Comparison of ENCODE assay signal across 1 cellular context in genomic region chr5:1312993-1313833, GRCh38.
TF ChIP-seq lines count a peak whose summit lies in the region.

No MANE protein-coding gene starts in this region.

TF ChIP-seq in GM12878, 131 proteins besides CTCF, POLR2A, EP300 and RAD21 (continues in another document):
- TF ChIP-seq ELK1 (IDR thresholded peaks at IDR 0.05; ENCODE audit: low read depth, low read length) (no peak), EZH2 (IDR thresholded peaks at IDR 0.05; ENCODE audit: borderline replicate concordance, control insufficient read depth, low read depth, low read length) (0 out of 2 replicates have a peak, but pooled peaks have one; percentile 51), ETV6 (conservative IDR thresholded peaks at IDR 0.05 in 1 of 2, IDR thresholded peaks at IDR 0.05 in 1 of 2; ENCODE audit: borderline replicate concordance in 1 of 2, low read depth in 1 of 2) (peak in 1 of 2 experiments; percentile 80; a peak in 2 of 4 replicates), ZBED1 (IDR thresholded peaks at IDR 0.05; ENCODE audit: borderline replicate concordance) (peak; percentile 58; the same call in 1 of the 2 replicates), ZBTB33 (IDR thresholded peaks at IDR 0.05) (no peak), IRF3 (IDR thresholded peaks at IDR 0.05) (no peak), SMC3 (IDR thresholded peaks at IDR 0.05; ENCODE audit: borderline replicate concordance, low read length) (no peak), NFYA (IDR thresholded peaks at IDR 0.05; ENCODE audit: borderline replicate concordance, low read depth, low read length) (no peak), BRCA1 (IDR thresholded peaks at IDR 0.05; ENCODE audit: low read depth, low read length) (no peak), IKZF1 (conservative IDR thresholded peaks at IDR 0.05) (peak; percentile 64), NRF1 (conservative IDR thresholded peaks at IDR 0.05; ENCODE audit: low read depth, low read length) (no peak), KAT2A (conservative IDR thresholded peaks at IDR 0.05; ENCODE audit: control insufficient read depth, low read depth, low read length) (no peak), CEBPZ (IDR thresholded peaks at IDR 0.05; ENCODE audit: low read depth, low read length) (no peak), SIN3A (IDR thresholded peaks at IDR 0.05; ENCODE audit: low read depth, low read length) (peak; percentile 64; the same call in 1 of the 2 replicates), MEF2B (IDR thresholded peaks at IDR 0.05; ENCODE audit: partially characterized antibody, poor library complexity, severe bottlenecking) (peak; percentile 81), HDAC2 (IDR thresholded peaks at IDR 0.05) (no peak), GATAD2B (conservative IDR thresholded peaks at IDR 0.05; ENCODE audit: low read depth) (no peak), NFXL1 (IDR thresholded peaks at IDR 0.05; ENCODE audit: borderline replicate concordance) (no peak), WRNIP1 (IDR thresholded peaks at IDR 0.05; ENCODE audit: borderline replicate concordance, low read depth, low read length) (no peak), BCLAF1 (IDR thresholded peaks at IDR 0.05) (no peak), ATF7 (IDR thresholded peaks at IDR 0.05; ENCODE audit: low read depth) (no peak), SIX5 (IDR thresholded peaks at IDR 0.05; ENCODE audit: low read depth, low read length, severe bottlenecking) (no peak), RELB (IDR thresholded peaks at IDR 0.05; ENCODE audit: low read depth) (no peak), PBX3 (IDR thresholded peaks at IDR 0.05; ENCODE audit: insufficient replicate concordance, low read depth, low read length) (no peak), PML (IDR thresholded peaks at IDR 0.05; ENCODE audit: low read length) (0 out of 2 replicates have a peak, but pooled peaks have one; percentile 53), PKNOX1 (IDR thresholded peaks at IDR 0.05) (no peak), BCL11A (IDR thresholded peaks at IDR 0.05; ENCODE audit: low read depth, low read length) (peak; percentile 63; the same call in 1 of the 2 replicates), ATF3 (IDR thresholded peaks at IDR 0.05; ENCODE audit: borderline replicate concordance, extremely low read depth, low read depth, low read length) (no peak), NBN (IDR thresholded peaks at IDR 0.05) (no peak), RELA (IDR thresholded peaks at IDR 0.05; ENCODE audit: borderline replicate concordance, partially characterized antibody) (no peak), ZNF687 (IDR thresholded peaks at IDR 0.05) (peak; percentile 55), CREM (IDR thresholded peaks at IDR 0.05; ENCODE audit: low read depth) (peak; percentile 56), TARDBP (IDR thresholded peaks at IDR 0.05; ENCODE audit: borderline replicate concordance) (peak; percentile 55; the same call in 1 of the 2 replicates), ASH2L (IDR thresholded peaks at IDR 0.05; ENCODE audit: borderline replicate concordance, low read depth) (no peak), MYC (IDR thresholded peaks at IDR 0.05; ENCODE audit: insufficient read depth, insufficient read length, insufficient replicate concordance, low read length, severe bottlenecking) (no peak), ZNF274 (IDR thresholded peaks at IDR 0.05; ENCODE audit: insufficient read depth, insufficient read length) (no peak), NR2F1 (conservative IDR thresholded peaks at IDR 0.05) (0 out of 2 replicates have a peak, but pooled peaks have one; percentile 13), STAT3 (IDR thresholded peaks at IDR 0.05; ENCODE audit: low read depth, low read length) (no peak), HCFC1 (IDR thresholded peaks at IDR 0.05; ENCODE audit: low read length) (no peak), MAX (IDR thresholded peaks at IDR 0.05; ENCODE audit: low read depth, low read length) (peak; percentile 77; the same call in 1 of the 2 replicates)
